ENCODE assay signal across 8 cellular contexts in genomic region chr9:136881691-136882108, GRCh38. TPM values are rescaled to one million over a fixed set of nuclear protein-coding genes. Genes with fewer than 3 reads are reported as not detected.
DNase-seq lines count a peak whose midpoint lies in the region; ATAC-seq, FAIRE-seq and TF ChIP-seq lines count a peak whose summit lies in the region.

No MANE protein-coding gene starts in this region.

- peak; percentile 41 for ATAC-seq in activated naive CD8-positive, alpha-beta T cell treated with anti-CD3 and anti-CD28 coated beads, Interleukin-2, amount 50 U/mL, for 24 hours
- no peak for ATAC-seq in naive thymus-derived CD8-positive, alpha-beta T cell
- ATAC-seq in GM21515 (IDR thresholded peaks at IDR 0.05; ENCODE audit: unreplicated experiment): no peak

- H3K36me3 ChIP-seq in NT2/D1 (ENCODE audit: insufficient read depth, insufficient read length, low read length): peaks cover 9% of the 10 kb centered on the region

- peak; percentile 62 for TF ChIP-seq POLR2A in GM12892 (IDR thresholded peaks at IDR 0.05; ENCODE audit: low read depth, low read length)

- peak overlapping the region; percentile 69 for H3K9ac ChIP-seq in NT2/D1 (ENCODE audit: insufficient read length, low read depth)

- no peaks in the 10 kb centered on the region for H3K27me3 Mint-ChIP-seq in activated naive CD8-positive, alpha-beta T cell treated with anti-CD3 and anti-CD28 coated beads, Interleukin-2, amount 50 U/mL, for 24 hours
- H3K27me3 Mint-ChIP-seq in naive thymus-derived CD8-positive, alpha-beta T cell: no peaks in the 10 kb centered on the region

- no peaks in the 10 kb centered on the region for H3K27me3 ChIP-seq in NT2/D1 (ENCODE audit: insufficient read depth, insufficient read length)

- peak; percentile 81 for DNase-seq in GM12892 (ENCODE audit: insufficient read length)
- DNase-seq in NT2/D1 (ENCODE audit: low read depth, low spot score): no peak
- DNase-seq in activated naive CD8-positive, alpha-beta T cell treated with anti-CD3 and anti-CD28 coated beads, Interleukin-2, amount 50 U/mL, for 24 hours: peak; percentile 65
- DNase-seq in naive thymus-derived CD8-positive, alpha-beta T cell: no peak
- DNase-seq in dermis blood vessel endothelial cell: no peak
- DNase-seq in DMS79 (lab: John Stamatoyannopoulos, UW): no peak
- no peak for DNase-seq in NCI-H2029 treated with DMSO at 0.1 percent for 48 hours (lab: John Stamatoyannopoulos, UW)

- FAIRE-seq in GM12892 (lab: Jason Lieb, UNC): peak; percentile 95

- peaks cover 23% of the 10 kb centered on the region for H3K4me1 ChIP-seq in NT2/D1 (ENCODE audit: insufficient read depth, insufficient read length)

- peaks cover 51% of the 10 kb centered on the region for H3K4me1 Mint-ChIP-seq in activated naive CD8-positive, alpha-beta T cell treated with anti-CD3 and anti-CD28 coated beads, Interleukin-2, amount 50 U/mL, for 24 hours
- peaks cover 3 to 30% (median 20%) of the 10 kb centered on the region in 4 donors for H3K4me1 Mint-ChIP-seq in naive thymus-derived CD8-positive, alpha-beta T cell

- POLR2A ChIA-PET in naive thymus-derived CD8-positive, alpha-beta T cell (lab: Charles Lee): interaction anchor here (0.8 to 1.5 kb wide), 11 partner anchors 9 to 204 kb away, joined by 3 to 8 read pairs (median 3); partner anchors contain the start of genes AJM1, CCDC183, EDF1 and RABL6

- H3K27ac Mint-ChIP-seq in activated naive CD8-positive, alpha-beta T cell treated with anti-CD3 and anti-CD28 coated beads, Interleukin-2, amount 50 U/mL, for 24 hours: peak overlapping the region; percentile 91
- peak overlapping the region in 9 of 10 donors; percentile 78 to 95 (median 89) for H3K27ac Mint-ChIP-seq in naive thymus-derived CD8-positive, alpha-beta T cell

- no peaks in the 10 kb centered on the region for H3K9me3 Mint-ChIP-seq in activated naive CD8-positive, alpha-beta T cell treated with anti-CD3 and anti-CD28 coated beads, Interleukin-2, amount 50 U/mL, for 24 hours
- H3K9me3 Mint-ChIP-seq in naive thymus-derived CD8-positive, alpha-beta T cell: no peaks in the 10 kb centered on the region

- peak overlapping the region; percentile 77 for H3K4me3 Mint-ChIP-seq in activated naive CD8-positive, alpha-beta T cell treated with anti-CD3 and anti-CD28 coated beads, Interleukin-2, amount 50 U/mL, for 24 hours
- peak overlapping the region; percentile 58 to 84 (median 74) for H3K4me3 Mint-ChIP-seq in naive thymus-derived CD8-positive, alpha-beta T cell

- no peak overlapping the region for H3K4me3 ChIP-seq in NT2/D1 (ENCODE audit: insufficient read length, low read depth)

- H3K36me3 Mint-ChIP-seq in activated naive CD8-positive, alpha-beta T cell treated with anti-CD3 and anti-CD28 coated beads, Interleukin-2, amount 50 U/mL, for 24 hours (ENCODE audit: low read depth): no peaks in the 10 kb centered on the region
- H3K36me3 Mint-ChIP-seq in naive thymus-derived CD8-positive, alpha-beta T cell: no peaks in the 10 kb centered on the region

- H3K9me3 ChIP-seq in NT2/D1 (ENCODE audit: insufficient read depth, low read length): no peaks in the 10 kb centered on the region

RNA-seq across cellular contexts. Expression of gene TRAF2, which starts 4.6 kb away (rescaled TPM):
- polyA plus RNA-seq in GM12892 (2012; ENCODE audit: missing spikeins): 14.3 TPM
- total RNA-seq in naive thymus-derived CD8-positive, alpha-beta T cell: 10 to 100 TPM; 28.0 to 34.4 TPM
- 10 to 100 TPM in 2 of 3 donors, 1 to 10 TPM in 1; 7.9 to 24.4 (median 12.2) TPM for polyA plus RNA-seq in naive thymus-derived CD8-positive, alpha-beta T cell
- 20.6 and 24.2 TPM in 2 replicates for total RNA-seq in dermis blood vessel endothelial cell

RNA-seq across cellular contexts. Expression of gene EDF1, which starts 15.6 kb away (rescaled TPM):
- 382 TPM for polyA plus RNA-seq in GM12892 (2012; ENCODE audit: missing spikeins)
- 100 to 1,000 TPM; 291 to 301 TPM for total RNA-seq in naive thymus-derived CD8-positive, alpha-beta T cell
- 100 to 1,000 TPM; 319 to 403 (median 380) TPM for polyA plus RNA-seq in naive thymus-derived CD8-positive, alpha-beta T cell
- total RNA-seq in dermis blood vessel endothelial cell: 309 and 438 TPM in 2 replicates

RNA-seq across cellular contexts. Expression of gene MAMDC4, which starts 29.6 kb away (rescaled TPM):
- polyA plus RNA-seq in GM12892 (2012; ENCODE audit: missing spikeins): 2.3 TPM
- 1 to 10 TPM; 6.3 to 7.5 TPM for total RNA-seq in naive thymus-derived CD8-positive, alpha-beta T cell
- under 1 TPM in 2 of 3 donors, not detected in 1; 0.14 to 0.35 TPM for polyA plus RNA-seq in naive thymus-derived CD8-positive, alpha-beta T cell
- 2.0 and 5.1 TPM in 2 replicates for total RNA-seq in dermis blood vessel endothelial cell

RNA-seq across cellular contexts. Expression of gene PHPT1, which starts 32.5 kb away (rescaled TPM):
- polyA plus RNA-seq in GM12892 (2012; ENCODE audit: missing spikeins): 113 TPM
- 10 to 100 TPM; 25.2 to 29.6 TPM for total RNA-seq in naive thymus-derived CD8-positive, alpha-beta T cell
- polyA plus RNA-seq in naive thymus-derived CD8-positive, alpha-beta T cell: 10 to 100 TPM; 82.6 to 98.1 (median 83.1) TPM
- total RNA-seq in dermis blood vessel endothelial cell: 99.0 and 104 TPM in 2 replicates

RNA-seq across cellular contexts. Expression of gene AJM1, which starts 39.4 kb away (rescaled TPM):
- 0.87 TPM for polyA plus RNA-seq in GM12892 (2012; ENCODE audit: missing spikeins)
- total RNA-seq in naive thymus-derived CD8-positive, alpha-beta T cell: 1 to 10 TPM; 1.3 TPM
- under 1 TPM in 2 of 3 donors, not detected in 1; 0.05 to 0.10 TPM for polyA plus RNA-seq in naive thymus-derived CD8-positive, alpha-beta T cell
- total RNA-seq in dermis blood vessel endothelial cell: 1.0 TPM in 2 replicates

Comparison
In these comparisons a context has a peak if more than half of its experiments do, and no peak if none do; other contexts are left out.
1. DNase-seq: peak in GM12892 (single experiment) and activated naive CD8-positive, alpha-beta T cell treated with anti-CD3 and anti-CD28 coated beads, Interleukin-2, amount 50 U/mL, for 24 hours (single experiment); none in NT2/D1 (single experiment), naive thymus-derived CD8-positive, alpha-beta T cell (0 of 10), dermis blood vessel endothelial cell (single experiment), DMS79 (single experiment) and NCI-H2029 treated with DMSO at 0.1 percent for 48 hours (single experiment).